ENCODE assay signal across 1 cellular context in genomic region chr11:117946842-117947526, GRCh38.
A peak's percentile ranks its signal among the peaks of the same experiment; 100 is the strongest.
TF ChIP-seq lines count a peak whose summit lies in the region.

No MANE protein-coding gene starts in this region.

TF ChIP-seq in K562, 482 proteins besides CTCF, POLR2A, EP300 and RAD21 (continued from another document and continues in another):
- TF ChIP-seq, protein P1, sequence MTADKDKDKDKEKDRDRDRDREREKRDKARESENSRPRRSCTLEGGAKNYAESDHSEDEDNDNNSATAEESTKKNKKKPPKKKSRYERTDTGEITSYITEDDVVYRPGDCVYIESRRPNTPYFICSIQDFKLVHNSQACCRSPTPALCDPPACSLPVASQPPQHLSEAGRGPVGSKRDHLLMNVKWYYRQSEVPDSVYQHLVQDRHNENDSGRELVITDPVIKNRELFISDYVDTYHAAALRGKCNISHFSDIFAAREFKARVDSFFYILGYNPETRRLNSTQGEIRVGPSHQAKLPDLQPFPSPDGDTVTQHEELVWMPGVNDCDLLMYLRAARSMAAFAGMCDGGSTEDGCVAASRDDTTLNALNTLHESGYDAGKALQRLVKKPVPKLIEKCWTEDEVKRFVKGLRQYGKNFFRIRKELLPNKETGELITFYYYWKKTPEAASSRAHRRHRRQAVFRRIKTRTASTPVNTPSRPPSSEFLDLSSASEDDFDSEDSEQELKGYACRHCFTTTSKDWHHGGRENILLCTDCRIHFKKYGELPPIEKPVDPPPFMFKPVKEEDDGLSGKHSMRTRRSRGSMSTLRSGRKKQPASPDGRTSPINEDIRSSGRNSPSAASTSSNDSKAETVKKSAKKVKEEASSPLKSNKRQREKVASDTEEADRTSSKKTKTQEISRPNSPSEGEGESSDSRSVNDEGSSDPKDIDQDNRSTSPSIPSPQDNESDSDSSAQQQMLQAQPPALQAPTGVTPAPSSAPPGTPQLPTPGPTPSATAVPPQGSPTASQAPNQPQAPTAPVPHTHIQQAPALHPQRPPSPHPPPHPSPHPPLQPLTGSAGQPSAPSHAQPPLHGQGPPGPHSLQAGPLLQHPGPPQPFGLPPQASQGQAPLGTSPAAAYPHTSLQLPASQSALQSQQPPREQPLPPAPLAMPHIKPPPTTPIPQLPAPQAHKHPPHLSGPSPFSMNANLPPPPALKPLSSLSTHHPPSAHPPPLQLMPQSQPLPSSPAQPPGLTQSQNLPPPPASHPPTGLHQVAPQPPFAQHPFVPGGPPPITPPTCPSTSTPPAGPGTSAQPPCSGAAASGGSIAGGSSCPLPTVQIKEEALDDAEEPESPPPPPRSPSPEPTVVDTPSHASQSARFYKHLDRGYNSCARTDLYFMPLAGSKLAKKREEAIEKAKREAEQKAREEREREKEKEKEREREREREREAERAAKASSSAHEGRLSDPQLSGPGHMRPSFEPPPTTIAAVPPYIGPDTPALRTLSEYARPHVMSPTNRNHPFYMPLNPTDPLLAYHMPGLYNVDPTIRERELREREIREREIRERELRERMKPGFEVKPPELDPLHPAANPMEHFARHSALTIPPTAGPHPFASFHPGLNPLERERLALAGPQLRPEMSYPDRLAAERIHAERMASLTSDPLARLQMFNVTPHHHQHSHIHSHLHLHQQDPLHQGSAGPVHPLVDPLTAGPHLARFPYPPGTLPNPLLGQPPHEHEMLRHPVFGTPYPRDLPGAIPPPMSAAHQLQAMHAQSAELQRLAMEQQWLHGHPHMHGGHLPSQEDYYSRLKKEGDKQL (CRISPR knock-in tag; IDR thresholded peaks at IDR 0.05; ENCODE audit: borderline replicate concordance), result no peak
- no peak for TF ChIP-seq L3MBTL2 (IDR thresholded peaks at IDR 0.05)
- TF ChIP-seq HINFP (tag; conservative IDR thresholded peaks at IDR 0.05; ENCODE audit: low read depth), result no peak
- TF ChIP-seq, protein P2, sequence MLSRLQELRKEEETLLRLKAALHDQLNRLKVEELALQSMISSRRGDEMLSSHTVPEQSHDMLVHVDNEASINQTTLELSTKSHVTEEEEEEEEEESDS (CRISPR knock-in tag; IDR thresholded peaks at IDR 0.05), result no peak
- no peak for TF ChIP-seq MYC (IDR thresholded peaks at IDR 0.05; ENCODE audit: low read depth, low read length)
- TF ChIP-seq MYC (CRISPR knock-in tag; IDR thresholded peaks at IDR 0.05; ENCODE audit: borderline replicate concordance, low read depth), result no peak
- no peak for TF ChIP-seq ZNF23 (CRISPR knock-in tag; IDR thresholded peaks at IDR 0.05)
- TF ChIP-seq ILF3 (IDR thresholded peaks at IDR 0.05; ENCODE audit: borderline replicate concordance), result no peak
- TF ChIP-seq, protein P3, sequence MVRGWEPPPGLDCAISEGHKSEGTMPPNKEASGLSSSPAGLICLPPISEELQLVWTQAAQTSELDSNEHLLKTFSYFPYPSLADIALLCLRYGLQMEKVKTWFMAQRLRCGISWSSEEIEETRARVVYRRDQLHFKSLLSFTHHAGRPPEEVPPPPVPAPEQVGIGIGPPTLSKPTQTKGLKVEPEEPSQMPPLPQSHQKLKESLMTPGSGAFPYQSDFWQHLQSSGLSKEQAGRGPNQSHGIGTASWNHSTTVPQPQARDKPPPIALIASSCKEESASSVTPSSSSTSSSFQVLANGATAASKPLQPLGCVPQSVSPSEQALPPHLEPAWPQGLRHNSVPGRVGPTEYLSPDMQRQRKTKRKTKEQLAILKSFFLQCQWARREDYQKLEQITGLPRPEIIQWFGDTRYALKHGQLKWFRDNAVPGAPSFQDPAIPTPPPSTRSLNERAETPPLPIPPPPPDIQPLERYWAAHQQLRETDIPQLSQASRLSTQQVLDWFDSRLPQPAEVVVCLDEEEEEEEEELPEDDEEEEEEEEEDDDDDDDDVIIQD (CRISPR knock-in tag; IDR thresholded peaks at IDR 0.05), result no peak
- TF ChIP-seq ZNF449 (CRISPR knock-in tag; IDR thresholded peaks at IDR 0.05), result no peak
- TF ChIP-seq NELFE (IDR thresholded peaks at IDR 0.05; ENCODE audit: insufficient read depth, insufficient read length), result no peak
- TF ChIP-seq ZKSCAN8 (CRISPR knock-in tag; IDR thresholded peaks at IDR 0.05), result no peak
- TF ChIP-seq ZNF140 (CRISPR knock-in tag; IDR thresholded peaks at IDR 0.05), result no peak
- TF ChIP-seq RBM17 (IDR thresholded peaks at IDR 0.05; ENCODE audit: borderline replicate concordance, low read depth, low read length), result no peak
- TF ChIP-seq, protein P4, sequence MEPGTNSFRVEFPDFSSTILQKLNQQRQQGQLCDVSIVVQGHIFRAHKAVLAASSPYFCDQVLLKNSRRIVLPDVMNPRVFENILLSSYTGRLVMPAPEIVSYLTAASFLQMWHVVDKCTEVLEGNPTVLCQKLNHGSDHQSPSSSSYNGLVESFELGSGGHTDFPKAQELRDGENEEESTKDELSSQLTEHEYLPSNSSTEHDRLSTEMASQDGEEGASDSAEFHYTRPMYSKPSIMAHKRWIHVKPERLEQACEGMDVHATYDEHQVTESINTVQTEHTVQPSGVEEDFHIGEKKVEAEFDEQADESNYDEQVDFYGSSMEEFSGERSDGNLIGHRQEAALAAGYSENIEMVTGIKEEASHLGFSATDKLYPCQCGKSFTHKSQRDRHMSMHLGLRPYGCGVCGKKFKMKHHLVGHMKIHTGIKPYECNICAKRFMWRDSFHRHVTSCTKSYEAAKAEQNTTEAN (CRISPR knock-in tag; IDR thresholded peaks at IDR 0.05), result no peak
- no peak for TF ChIP-seq KAT2B (IDR thresholded peaks at IDR 0.05; ENCODE audit: low read depth, low read length)
- no peak for TF ChIP-seq BCLAF1 (IDR thresholded peaks at IDR 0.05; ENCODE audit: borderline replicate concordance in 1 of 2, control insufficient read depth in 1 of 2, low read depth in 2 of 2, low read length in 1 of 2)
- TF ChIP-seq, protein P5, sequence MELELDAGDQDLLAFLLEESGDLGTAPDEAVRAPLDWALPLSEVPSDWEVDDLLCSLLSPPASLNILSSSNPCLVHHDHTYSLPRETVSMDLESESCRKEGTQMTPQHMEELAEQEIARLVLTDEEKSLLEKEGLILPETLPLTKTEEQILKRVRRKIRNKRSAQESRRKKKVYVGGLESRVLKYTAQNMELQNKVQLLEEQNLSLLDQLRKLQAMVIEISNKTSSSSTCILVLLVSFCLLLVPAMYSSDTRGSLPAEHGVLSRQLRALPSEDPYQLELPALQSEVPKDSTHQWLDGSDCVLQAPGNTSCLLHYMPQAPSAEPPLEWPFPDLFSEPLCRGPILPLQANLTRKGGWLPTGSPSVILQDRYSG (tag; conservative IDR thresholded peaks at IDR 0.05; ENCODE audit: low read depth), result no peak
- no peak for TF ChIP-seq TAF7 (tag; IDR thresholded peaks at IDR 0.05)
- no peak for TF ChIP-seq ZNF217 (CRISPR knock-in tag; IDR thresholded peaks at IDR 0.05)
- TF ChIP-seq SIRT6 (IDR thresholded peaks at IDR 0.05; ENCODE audit: low read depth, low read length), result no peak
- no peak for TF ChIP-seq ZNF695 (CRISPR knock-in tag; IDR thresholded peaks at IDR 0.05)
- TF ChIP-seq, protein P6, sequence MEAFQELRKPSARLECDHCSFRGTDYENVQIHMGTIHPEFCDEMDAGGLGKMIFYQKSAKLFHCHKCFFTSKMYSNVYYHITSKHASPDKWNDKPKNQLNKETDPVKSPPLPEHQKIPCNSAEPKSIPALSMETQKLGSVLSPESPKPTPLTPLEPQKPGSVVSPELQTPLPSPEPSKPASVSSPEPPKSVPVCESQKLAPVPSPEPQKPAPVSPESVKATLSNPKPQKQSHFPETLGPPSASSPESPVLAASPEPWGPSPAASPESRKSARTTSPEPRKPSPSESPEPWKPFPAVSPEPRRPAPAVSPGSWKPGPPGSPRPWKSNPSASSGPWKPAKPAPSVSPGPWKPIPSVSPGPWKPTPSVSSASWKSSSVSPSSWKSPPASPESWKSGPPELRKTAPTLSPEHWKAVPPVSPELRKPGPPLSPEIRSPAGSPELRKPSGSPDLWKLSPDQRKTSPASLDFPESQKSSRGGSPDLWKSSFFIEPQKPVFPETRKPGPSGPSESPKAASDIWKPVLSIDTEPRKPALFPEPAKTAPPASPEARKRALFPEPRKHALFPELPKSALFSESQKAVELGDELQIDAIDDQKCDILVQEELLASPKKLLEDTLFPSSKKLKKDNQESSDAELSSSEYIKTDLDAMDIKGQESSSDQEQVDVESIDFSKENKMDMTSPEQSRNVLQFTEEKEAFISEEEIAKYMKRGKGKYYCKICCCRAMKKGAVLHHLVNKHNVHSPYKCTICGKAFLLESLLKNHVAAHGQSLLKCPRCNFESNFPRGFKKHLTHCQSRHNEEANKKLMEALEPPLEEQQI (IDR thresholded peaks at IDR 0.05), result no peak
- no peak for TF ChIP-seq ZBTB17 (CRISPR knock-in tag; IDR thresholded peaks at IDR 0.05)
- no peak for TF ChIP-seq MIER1 (IDR thresholded peaks at IDR 0.05; ENCODE audit: low read depth)
- peak; percentile 12 to 58; a peak in 1 of 4 replicates for TF ChIP-seq KDM1A (IDR thresholded peaks at IDR 0.05)
- TF ChIP-seq ZNF780A (CRISPR knock-in tag; IDR thresholded peaks at IDR 0.05), result no peak
- no peak for TF ChIP-seq ZNF3 (CRISPR knock-in tag; IDR thresholded peaks at IDR 0.05)
- no peak for TF ChIP-seq ZNF639 (CRISPR knock-in tag; conservative IDR thresholded peaks at IDR 0.05 in 1 of 2, IDR thresholded peaks at IDR 0.05 in 1 of 2)
- TF ChIP-seq STAT5B (CRISPR knock-in tag; IDR thresholded peaks at IDR 0.05), result no peak
- TF ChIP-seq NR2C2 (CRISPR knock-in tag; IDR thresholded peaks at IDR 0.05), result no peak
- no peak for TF ChIP-seq NR2C2 (tag; IDR thresholded peaks at IDR 0.05)
- TF ChIP-seq GTF2E2 (tag; IDR thresholded peaks at IDR 0.05), result no peak
- TF ChIP-seq MLX (CRISPR knock-in tag; conservative IDR thresholded peaks at IDR 0.05), result no peak
